ENCODE assay signal across 1 cellular context in the genomic region with DNA sequence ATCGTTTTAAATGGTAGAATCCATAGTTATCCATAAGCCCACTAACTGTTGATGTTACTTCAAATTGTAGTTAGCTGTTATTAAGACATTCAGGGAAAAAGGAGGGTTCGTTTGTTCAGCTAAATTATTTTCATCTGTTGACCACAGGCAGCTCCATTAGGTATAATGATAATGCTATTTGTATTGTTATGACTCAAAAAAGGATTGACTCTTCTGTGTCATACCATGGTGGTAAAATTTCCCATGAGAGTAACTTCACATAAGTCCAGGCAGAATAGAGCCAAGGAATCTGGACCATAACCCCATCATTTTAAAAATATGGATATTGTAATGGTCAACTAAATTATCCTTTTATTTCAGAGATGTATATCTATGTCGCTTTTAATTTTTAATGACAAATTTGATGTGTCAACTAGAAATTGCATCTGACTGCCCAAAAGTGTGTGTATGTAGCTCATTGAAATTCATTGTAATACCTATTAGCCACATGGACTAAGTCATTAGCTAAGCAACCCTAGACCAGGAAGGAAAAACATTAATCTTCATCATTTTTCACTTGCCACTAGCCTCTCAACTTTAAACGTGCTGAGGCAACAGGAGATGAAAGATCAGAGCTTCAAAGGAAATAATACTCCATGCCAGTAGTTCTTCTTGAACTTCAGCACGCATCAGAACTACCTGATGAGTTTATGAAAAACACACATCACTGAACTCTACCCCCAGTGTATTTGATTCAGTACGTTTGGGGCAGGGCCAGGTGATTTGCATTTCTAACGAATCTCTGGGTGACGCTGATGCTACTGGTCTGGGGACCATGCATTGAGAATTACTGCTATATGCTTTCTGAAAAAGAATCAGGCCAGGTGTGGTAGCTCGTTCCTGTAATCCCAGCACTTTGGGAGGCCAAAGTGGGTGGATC.
TF ChIP-seq lines count a peak whose summit lies in the region.

No MANE protein-coding gene starts in this region.

TF ChIP-seq in GM12878, 131 proteins besides CTCF, POLR2A, EP300 and RAD21 (continued from another document and continues in another):
- TF ChIP-seq, protein P1, sequence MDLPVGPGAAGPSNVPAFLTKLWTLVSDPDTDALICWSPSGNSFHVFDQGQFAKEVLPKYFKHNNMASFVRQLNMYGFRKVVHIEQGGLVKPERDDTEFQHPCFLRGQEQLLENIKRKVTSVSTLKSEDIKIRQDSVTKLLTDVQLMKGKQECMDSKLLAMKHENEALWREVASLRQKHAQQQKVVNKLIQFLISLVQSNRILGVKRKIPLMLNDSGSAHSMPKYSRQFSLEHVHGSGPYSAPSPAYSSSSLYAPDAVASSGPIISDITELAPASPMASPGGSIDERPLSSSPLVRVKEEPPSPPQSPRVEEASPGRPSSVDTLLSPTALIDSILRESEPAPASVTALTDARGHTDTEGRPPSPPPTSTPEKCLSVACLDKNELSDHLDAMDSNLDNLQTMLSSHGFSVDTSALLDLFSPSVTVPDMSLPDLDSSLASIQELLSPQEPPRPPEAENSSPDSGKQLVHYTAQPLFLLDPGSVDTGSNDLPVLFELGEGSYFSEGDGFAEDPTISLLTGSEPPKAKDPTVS (IDR thresholded peaks at IDR 0.05; ENCODE audit: low read depth, low read length), result no peak
- TF ChIP-seq MEF2B (IDR thresholded peaks at IDR 0.05; ENCODE audit: partially characterized antibody, poor library complexity, severe bottlenecking) (peak; percentile 70), CEBPB (IDR thresholded peaks at IDR 0.05; ENCODE audit: borderline replicate concordance in 1 of 2, low read depth in 2 of 2, low read length in 2 of 2) (no peak), RELA (IDR thresholded peaks at IDR 0.05; ENCODE audit: borderline replicate concordance, partially characterized antibody) (no peak), MTA2 (IDR thresholded peaks at IDR 0.05; ENCODE audit: low read depth) (peak; percentile 93), FOXK2 (IDR thresholded peaks at IDR 0.05) (no peak), SREBF1 (IDR thresholded peaks at IDR 0.05; ENCODE audit: low read length) (no peak), BCL11A (IDR thresholded peaks at IDR 0.05; ENCODE audit: low read depth, low read length) (peak; percentile 81), MXI1 (IDR thresholded peaks at IDR 0.05; ENCODE audit: low read depth, low read length) (no peak), IKZF1 (conservative IDR thresholded peaks at IDR 0.05) (peak; percentile 46), STAT3 (IDR thresholded peaks at IDR 0.05; ENCODE audit: low read depth, low read length) (no peak), YBX1 (IDR thresholded peaks at IDR 0.05) (no peak), JUND (IDR thresholded peaks at IDR 0.05; ENCODE audit: low read depth, low read length) (no peak), RFX5 (IDR thresholded peaks at IDR 0.05; ENCODE audit: low read depth, low read length) (no peak), CREM (IDR thresholded peaks at IDR 0.05; ENCODE audit: low read depth) (no peak), SPI1 (IDR thresholded peaks at IDR 0.05; ENCODE audit: borderline replicate concordance, insufficient read depth, low read depth, low read length) (no peak), ZSCAN29 (IDR thresholded peaks at IDR 0.05) (no peak), RAD51 (IDR thresholded peaks at IDR 0.05) (no peak), IRF4 (IDR thresholded peaks at IDR 0.05; ENCODE audit: low read depth, low read length) (peak; percentile 27; the same call in 1 of the 2 replicates), TAF1 (IDR thresholded peaks at IDR 0.05; ENCODE audit: borderline replicate concordance, low read depth, low read length) (no peak), SUPT20H (IDR thresholded peaks at IDR 0.05; ENCODE audit: borderline replicate concordance, control insufficient read depth, low read depth, low read length) (no peak), SP1 (IDR thresholded peaks at IDR 0.05; ENCODE audit: low read depth, low read length) (no peak), NR2F1 (conservative IDR thresholded peaks at IDR 0.05) (0 out of 2 replicates have a peak, but pooled peaks have one; percentile 30), YY1 (IDR thresholded peaks at IDR 0.05; ENCODE audit: low read depth, low read length) (no peak), STAT1 (conservative IDR thresholded peaks at IDR 0.05) (no peak), IKZF2 (IDR thresholded peaks at IDR 0.05) (peak; percentile 58; a peak in 3 of 4 replicates), MTA3 (IDR thresholded peaks at IDR 0.05; ENCODE audit: borderline replicate concordance, low read length) (no peak), MYC (IDR thresholded peaks at IDR 0.05; ENCODE audit: insufficient read depth, insufficient read length, insufficient replicate concordance, low read length, severe bottlenecking) (no peak), DPF2 (IDR thresholded peaks at IDR 0.05) (peak; percentile 65), TCF7 (IDR thresholded peaks at IDR 0.05; ENCODE audit: borderline replicate concordance) (no peak), NRF1 (conservative IDR thresholded peaks at IDR 0.05; ENCODE audit: low read depth, low read length) (no peak)
- TF ChIP-seq, protein P2, sequence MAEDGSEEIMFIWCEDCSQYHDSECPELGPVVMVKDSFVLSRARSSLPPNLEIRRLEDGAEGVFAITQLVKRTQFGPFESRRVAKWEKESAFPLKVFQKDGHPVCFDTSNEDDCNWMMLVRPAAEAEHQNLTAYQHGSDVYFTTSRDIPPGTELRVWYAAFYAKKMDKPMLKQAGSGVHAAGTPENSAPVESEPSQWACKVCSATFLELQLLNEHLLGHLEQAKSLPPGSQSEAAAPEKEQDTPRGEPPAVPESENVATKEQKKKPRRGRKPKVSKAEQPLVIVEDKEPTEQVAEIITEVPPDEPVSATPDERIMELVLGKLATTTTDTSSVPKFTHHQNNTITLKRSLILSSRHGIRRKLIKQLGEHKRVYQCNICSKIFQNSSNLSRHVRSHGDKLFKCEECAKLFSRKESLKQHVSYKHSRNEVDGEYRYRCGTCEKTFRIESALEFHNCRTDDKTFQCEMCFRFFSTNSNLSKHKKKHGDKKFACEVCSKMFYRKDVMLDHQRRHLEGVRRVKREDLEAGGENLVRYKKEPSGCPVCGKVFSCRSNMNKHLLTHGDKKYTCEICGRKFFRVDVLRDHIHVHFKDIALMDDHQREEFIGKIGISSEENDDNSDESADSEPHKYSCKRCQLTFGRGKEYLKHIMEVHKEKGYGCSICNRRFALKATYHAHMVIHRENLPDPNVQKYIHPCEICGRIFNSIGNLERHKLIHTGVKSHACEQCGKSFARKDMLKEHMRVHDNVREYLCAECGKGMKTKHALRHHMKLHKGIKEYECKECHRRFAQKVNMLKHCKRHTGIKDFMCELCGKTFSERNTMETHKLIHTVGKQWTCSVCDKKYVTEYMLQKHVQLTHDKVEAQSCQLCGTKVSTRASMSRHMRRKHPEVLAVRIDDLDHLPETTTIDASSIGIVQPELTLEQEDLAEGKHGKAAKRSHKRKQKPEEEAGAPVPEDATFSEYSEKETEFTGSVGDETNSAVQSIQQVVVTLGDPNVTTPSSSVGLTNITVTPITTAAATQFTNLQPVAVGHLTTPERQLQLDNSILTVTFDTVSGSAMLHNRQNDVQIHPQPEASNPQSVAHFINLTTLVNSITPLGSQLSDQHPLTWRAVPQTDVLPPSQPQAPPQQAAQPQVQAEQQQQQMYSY (CRISPR knock-in tag; IDR thresholded peaks at IDR 0.05), result no peak
- TF ChIP-seq, protein P3, sequence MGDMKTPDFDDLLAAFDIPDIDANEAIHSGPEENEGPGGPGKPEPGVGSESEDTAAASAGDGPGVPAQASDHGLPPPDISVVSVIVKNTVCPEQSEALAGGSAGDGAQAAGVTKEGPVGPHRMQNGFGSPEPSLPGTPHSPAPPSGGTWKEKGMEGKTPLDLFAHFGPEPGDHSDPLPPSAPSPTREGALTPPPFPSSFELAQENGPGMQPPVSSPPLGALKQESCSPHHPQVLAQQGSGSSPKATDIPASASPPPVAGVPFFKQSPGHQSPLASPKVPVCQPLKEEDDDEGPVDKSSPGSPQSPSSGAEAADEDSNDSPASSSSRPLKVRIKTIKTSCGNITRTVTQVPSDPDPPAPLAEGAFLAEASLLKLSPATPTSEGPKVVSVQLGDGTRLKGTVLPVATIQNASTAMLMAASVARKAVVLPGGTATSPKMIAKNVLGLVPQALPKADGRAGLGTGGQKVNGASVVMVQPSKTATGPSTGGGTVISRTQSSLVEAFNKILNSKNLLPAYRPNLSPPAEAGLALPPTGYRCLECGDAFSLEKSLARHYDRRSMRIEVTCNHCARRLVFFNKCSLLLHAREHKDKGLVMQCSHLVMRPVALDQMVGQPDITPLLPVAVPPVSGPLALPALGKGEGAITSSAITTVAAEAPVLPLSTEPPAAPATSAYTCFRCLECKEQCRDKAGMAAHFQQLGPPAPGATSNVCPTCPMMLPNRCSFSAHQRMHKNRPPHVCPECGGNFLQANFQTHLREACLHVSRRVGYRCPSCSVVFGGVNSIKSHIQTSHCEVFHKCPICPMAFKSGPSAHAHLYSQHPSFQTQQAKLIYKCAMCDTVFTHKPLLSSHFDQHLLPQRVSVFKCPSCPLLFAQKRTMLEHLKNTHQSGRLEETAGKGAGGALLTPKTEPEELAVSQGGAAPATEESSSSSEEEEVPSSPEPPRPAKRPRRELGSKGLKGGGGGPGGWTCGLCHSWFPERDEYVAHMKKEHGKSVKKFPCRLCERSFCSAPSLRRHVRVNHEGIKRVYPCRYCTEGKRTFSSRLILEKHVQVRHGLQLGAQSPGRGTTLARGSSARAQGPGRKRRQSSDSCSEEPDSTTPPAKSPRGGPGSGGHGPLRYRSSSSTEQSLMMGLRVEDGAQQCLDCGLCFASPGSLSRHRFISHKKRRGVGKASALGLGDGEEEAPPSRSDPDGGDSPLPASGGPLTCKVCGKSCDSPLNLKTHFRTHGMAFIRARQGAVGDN (IDR thresholded peaks at IDR 0.05), result peak; percentile 58
- TF ChIP-seq, protein P4, sequence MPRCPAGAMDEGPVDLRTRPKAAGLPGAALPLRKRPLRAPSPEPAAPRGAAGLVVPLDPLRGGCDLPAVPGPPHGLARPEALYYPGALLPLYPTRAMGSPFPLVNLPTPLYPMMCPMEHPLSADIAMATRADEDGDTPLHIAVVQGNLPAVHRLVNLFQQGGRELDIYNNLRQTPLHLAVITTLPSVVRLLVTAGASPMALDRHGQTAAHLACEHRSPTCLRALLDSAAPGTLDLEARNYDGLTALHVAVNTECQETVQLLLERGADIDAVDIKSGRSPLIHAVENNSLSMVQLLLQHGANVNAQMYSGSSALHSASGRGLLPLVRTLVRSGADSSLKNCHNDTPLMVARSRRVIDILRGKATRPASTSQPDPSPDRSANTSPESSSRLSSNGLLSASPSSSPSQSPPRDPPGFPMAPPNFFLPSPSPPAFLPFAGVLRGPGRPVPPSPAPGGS (IDR thresholded peaks at IDR 0.05; ENCODE audit: borderline replicate concordance, insufficient read depth, low read depth, low read length, poor library complexity, severe bottlenecking), result peak; percentile 15
- TF ChIP-seq, protein P5, sequence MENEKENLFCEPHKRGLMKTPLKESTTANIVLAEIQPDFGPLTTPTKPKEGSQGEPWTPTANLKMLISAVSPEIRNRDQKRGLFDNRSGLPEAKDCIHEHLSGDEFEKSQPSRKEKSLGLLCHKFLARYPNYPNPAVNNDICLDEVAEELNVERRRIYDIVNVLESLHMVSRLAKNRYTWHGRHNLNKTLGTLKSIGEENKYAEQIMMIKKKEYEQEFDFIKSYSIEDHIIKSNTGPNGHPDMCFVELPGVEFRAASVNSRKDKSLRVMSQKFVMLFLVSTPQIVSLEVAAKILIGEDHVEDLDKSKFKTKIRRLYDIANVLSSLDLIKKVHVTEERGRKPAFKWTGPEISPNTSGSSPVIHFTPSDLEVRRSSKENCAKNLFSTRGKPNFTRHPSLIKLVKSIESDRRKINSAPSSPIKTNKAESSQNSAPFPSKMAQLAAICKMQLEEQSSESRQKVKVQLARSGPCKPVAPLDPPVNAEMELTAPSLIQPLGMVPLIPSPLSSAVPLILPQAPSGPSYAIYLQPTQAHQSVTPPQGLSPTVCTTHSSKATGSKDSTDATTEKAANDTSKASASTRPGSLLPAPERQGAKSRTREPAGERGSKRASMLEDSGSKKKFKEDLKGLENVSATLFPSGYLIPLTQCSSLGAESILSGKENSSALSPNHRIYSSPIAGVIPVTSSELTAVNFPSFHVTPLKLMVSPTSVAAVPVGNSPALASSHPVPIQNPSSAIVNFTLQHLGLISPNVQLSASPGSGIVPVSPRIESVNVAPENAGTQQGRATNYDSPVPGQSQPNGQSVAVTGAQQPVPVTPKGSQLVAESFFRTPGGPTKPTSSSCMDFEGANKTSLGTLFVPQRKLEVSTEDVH (IDR thresholded peaks at IDR 0.05; ENCODE audit: low read depth, partially characterized antibody), result no peak
- TF ChIP-seq, protein P6, sequence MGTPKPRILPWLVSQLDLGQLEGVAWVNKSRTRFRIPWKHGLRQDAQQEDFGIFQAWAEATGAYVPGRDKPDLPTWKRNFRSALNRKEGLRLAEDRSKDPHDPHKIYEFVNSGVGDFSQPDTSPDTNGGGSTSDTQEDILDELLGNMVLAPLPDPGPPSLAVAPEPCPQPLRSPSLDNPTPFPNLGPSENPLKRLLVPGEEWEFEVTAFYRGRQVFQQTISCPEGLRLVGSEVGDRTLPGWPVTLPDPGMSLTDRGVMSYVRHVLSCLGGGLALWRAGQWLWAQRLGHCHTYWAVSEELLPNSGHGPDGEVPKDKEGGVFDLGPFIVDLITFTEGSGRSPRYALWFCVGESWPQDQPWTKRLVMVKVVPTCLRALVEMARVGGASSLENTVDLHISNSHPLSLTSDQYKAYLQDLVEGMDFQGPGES (IDR thresholded peaks at IDR 0.05), result no peak
- TF ChIP-seq, protein P7, sequence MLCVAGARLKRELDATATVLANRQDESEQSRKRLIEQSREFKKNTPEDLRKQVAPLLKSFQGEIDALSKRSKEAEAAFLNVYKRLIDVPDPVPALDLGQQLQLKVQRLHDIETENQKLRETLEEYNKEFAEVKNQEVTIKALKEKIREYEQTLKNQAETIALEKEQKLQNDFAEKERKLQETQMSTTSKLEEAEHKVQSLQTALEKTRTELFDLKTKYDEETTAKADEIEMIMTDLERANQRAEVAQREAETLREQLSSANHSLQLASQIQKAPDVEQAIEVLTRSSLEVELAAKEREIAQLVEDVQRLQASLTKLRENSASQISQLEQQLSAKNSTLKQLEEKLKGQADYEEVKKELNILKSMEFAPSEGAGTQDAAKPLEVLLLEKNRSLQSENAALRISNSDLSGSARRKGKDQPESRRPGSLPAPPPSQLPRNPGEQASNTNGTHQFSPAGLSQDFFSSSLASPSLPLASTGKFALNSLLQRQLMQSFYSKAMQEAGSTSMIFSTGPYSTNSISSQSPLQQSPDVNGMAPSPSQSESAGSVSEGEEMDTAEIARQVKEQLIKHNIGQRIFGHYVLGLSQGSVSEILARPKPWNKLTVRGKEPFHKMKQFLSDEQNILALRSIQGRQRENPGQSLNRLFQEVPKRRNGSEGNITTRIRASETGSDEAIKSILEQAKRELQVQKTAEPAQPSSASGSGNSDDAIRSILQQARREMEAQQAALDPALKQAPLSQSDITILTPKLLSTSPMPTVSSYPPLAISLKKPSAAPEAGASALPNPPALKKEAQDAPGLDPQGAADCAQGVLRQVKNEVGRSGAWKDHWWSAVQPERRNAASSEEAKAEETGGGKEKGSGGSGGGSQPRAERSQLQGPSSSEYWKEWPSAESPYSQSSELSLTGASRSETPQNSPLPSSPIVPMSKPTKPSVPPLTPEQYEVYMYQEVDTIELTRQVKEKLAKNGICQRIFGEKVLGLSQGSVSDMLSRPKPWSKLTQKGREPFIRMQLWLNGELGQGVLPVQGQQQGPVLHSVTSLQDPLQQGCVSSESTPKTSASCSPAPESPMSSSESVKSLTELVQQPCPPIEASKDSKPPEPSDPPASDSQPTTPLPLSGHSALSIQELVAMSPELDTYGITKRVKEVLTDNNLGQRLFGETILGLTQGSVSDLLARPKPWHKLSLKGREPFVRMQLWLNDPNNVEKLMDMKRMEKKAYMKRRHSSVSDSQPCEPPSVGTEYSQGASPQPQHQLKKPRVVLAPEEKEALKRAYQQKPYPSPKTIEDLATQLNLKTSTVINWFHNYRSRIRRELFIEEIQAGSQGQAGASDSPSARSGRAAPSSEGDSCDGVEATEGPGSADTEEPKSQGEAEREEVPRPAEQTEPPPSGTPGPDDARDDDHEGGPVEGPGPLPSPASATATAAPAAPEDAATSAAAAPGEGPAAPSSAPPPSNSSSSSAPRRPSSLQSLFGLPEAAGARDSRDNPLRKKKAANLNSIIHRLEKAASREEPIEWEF (IDR thresholded peaks at IDR 0.05; ENCODE audit: insufficient replicate concordance, low read depth, low read length), result peak; percentile 35
